17 cellular contexts compared by ENCODE assay signal in the genomic region with DNA sequence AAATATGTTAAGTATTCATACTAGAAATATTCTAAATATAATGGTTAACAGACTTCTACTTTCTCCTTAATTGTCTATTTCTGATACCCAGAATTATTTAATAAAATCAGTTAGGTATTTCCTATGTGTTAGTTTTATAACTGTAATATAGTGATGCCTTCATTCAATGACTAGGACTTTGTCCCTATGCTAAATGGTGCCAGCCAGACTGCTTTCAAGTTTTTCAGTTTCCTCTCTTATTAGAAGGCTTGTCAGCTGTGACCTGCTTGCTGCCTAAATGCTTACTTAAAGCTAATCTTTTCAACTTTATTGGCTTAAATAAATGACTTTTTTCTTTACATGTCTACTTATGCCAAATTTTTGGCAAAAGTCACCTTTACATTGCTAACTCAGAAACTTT. TPM values are rescaled to one million over a fixed set of nuclear protein-coding genes. Genes with fewer than 3 reads are reported as not detected.
DNase-seq lines count a peak whose midpoint lies in the region; ATAC-seq, FAIRE-seq and TF ChIP-seq lines count a peak whose summit lies in the region.
"Had no signal": no experiment of that assay in that cellular context is flagged by ENCODE, and none has a peak within 500 bp of the region (broad histone marks: within the 10 kb centered on the region; RNA-seq: fewer than 3 reads in every experiment).

No MANE protein-coding gene starts in this region.

- no peak for TF ChIP-seq CTCF in A673 (conservative IDR thresholded peaks at IDR 0.05; ENCODE audit: low read depth, low read length)
- no peak for TF ChIP-seq CTCF in Panc1 (IDR thresholded peaks at IDR 0.05)
- no peak for TF ChIP-seq CTCF in neural progenitor cell (IDR thresholded peaks at IDR 0.05)
- no peak for TF ChIP-seq CTCF in ascending aorta (IDR thresholded peaks at IDR 0.05)

- ATAC-seq in Panc1, result no peak
- ATAC-seq in HG02642 (IDR thresholded peaks at IDR 0.05; ENCODE audit: poor library complexity, unreplicated experiment), result no peak

- peak; percentile 21 for FAIRE-seq in frontal cortex (lab: Jason Lieb, UNC)
- FAIRE-seq: GM12891, H1 had no signal

- H3K36me3 Mint-ChIP-seq in neural progenitor cell, result peaks cover 20% of the 10 kb centered on the region
- H3K36me3 Mint-ChIP-seq: CD4-positive, CD25-positive, alpha-beta regulatory T cell had no signal

- no peak overlapping the region for H3K9ac ChIP-seq in neural progenitor cell
- H3K9ac ChIP-seq: BLaER1 treated with 17β-estradiol and CSF1 and Interleukin-3, amounts not matched to agents 10 nM and 100 nM had no signal

- H3K27me3 ChIP-seq in A673 (replicated peaks; ENCODE audit: insufficient read depth, low read depth, low read length, poor library complexity), result no peaks in the 10 kb centered on the region
- H3K27me3 ChIP-seq in Panc1 (ENCODE audit: control insufficient read depth, insufficient read depth, low read length), result no peaks in the 10 kb centered on the region
- H3K27me3 ChIP-seq in neural progenitor cell, result no peaks in the 10 kb centered on the region
- no peaks in the 10 kb centered on the region for H3K27me3 ChIP-seq in ascending aorta
- H3K27me3 ChIP-seq: BLaER1 treated with 17β-estradiol and CSF1 and Interleukin-3, amounts not matched to agents 10 nM and 100 nM had no signal

- no peak overlapping the region for H3K4me2 ChIP-seq in neural progenitor cell
- H3K4me2 ChIP-seq: BLaER1 treated with 17β-estradiol and CSF1 and Interleukin-3, amounts not matched to agents 10 nM and 100 nM had no signal

- H3K27ac ChIP-seq in A673 (ENCODE audit: low read depth, low read length, poor library complexity, severe bottlenecking) (no peak overlapping the region), Panc1 (ENCODE audit: low read length) (no peak overlapping the region), neural progenitor cell (peak overlapping the region; percentile 27), ascending aorta (no peak overlapping the region)
- H3K27ac ChIP-seq: BLaER1 treated with 17β-estradiol and CSF1 and Interleukin-3, amounts not matched to agents 10 nM and 100 nM; HL-60 had no signal

- no peaks in the 10 kb centered on the region for H4K20me1 ChIP-seq in neural progenitor cell (ENCODE audit: low read depth)

- DNase-seq in A673 (ENCODE audit: low spot score), result peak; percentile 43
- DNase-seq in Panc1 (ENCODE audit: low read depth, low spot score), result no peak
- no peak for DNase-seq in frontal cortex (ENCODE audit: low spot score in 2 of 2)
- no peak for DNase-seq in neural progenitor cell (ENCODE audit: low spot score)
- no peak for DNase-seq in GDM1 (lab: John Stamatoyannopoulos, UW)
- no peak for DNase-seq in ascending aorta (ENCODE audit: low spot score in 2 of 2)
- no peak for DNase-seq in cerebellar cortex (ENCODE audit: low spot score)
- DNase-seq: 8988T; ACHN; CD4-positive, CD25-positive, alpha-beta regulatory T cell; DMS 273 treated with DMSO at 0.1 percent for 48 hours had no signal

- H3K9me3 ChIP-seq in A673 (ENCODE audit: low read depth, low read length, poor library complexity, severe bottlenecking), result no peaks in the 10 kb centered on the region
- no peaks in the 10 kb centered on the region for H3K9me3 ChIP-seq in Panc1 (ENCODE audit: control insufficient read depth, insufficient read depth, low read depth, low read length)
- no peaks in the 10 kb centered on the region for H3K9me3 ChIP-seq in neural progenitor cell (ENCODE audit: low read depth)
- H3K9me3 ChIP-seq in ascending aorta, result peaks cover 0 to 4% of the 10 kb centered on the region in 2 donors
- H3K9me3 ChIP-seq: HAP-1 had no signal

- no peaks in the 10 kb centered on the region for H3F3A ChIP-seq in neural progenitor cell (ENCODE audit: low read depth)

- no peaks in the 10 kb centered on the region for H3K4me1 Mint-ChIP-seq in neural progenitor cell
- H3K4me1 Mint-ChIP-seq: CD4-positive, CD25-positive, alpha-beta regulatory T cell had no signal

- CTCF ChIA-PET in A673 (lab: Charles Lee), result no interaction called here
- CTCF ChIA-PET in Panc1 (lab: Charles Lee), result no interaction called here

- peaks cover 95% of the 10 kb centered on the region for H3K79me2 ChIP-seq in neural progenitor cell (ENCODE audit: low read depth)

- in situ Hi-C loops in Panc1 (cut with HindIII; ENCODE audit: low pct_unique_long_range_greater_than_20kb, low sequenced_read_pairs), result no loop called here

- H3K4me1 ChIP-seq in A673 (ENCODE audit: insufficient read depth, low read length, poor library complexity, severe bottlenecking) (peaks cover 22% of the 10 kb centered on the region), Panc1 (ENCODE audit: control insufficient read depth, insufficient read depth, low read length) (no peaks in the 10 kb centered on the region), neural progenitor cell (peaks cover 4% of the 10 kb centered on the region), ascending aorta (no peaks in the 10 kb centered on the region)
- H3K4me1 ChIP-seq: HAP-1 had no signal

- no peaks in the 10 kb centered on the region for H3K27me3 Mint-ChIP-seq in neural progenitor cell (ENCODE audit: insufficient read depth, low read depth)
- H3K27me3 Mint-ChIP-seq: CD4-positive, CD25-positive, alpha-beta regulatory T cell had no signal

- intact Hi-C loops in A673 (cut with micrococcal nuclease; ENCODE audit: unreplicated experiment) (no loop called here), Panc1 (cut with micrococcal nuclease; ENCODE audit: unreplicated experiment) (no loop called here), ascending aorta (cut with DNase I) (no loop called here)

- no peak overlapping the region for H2AFZ ChIP-seq in neural progenitor cell (replicated peaks)

- H3K4me3 Mint-ChIP-seq in neural progenitor cell, result no peak overlapping the region
- H3K4me3 Mint-ChIP-seq: CD4-positive, CD25-positive, alpha-beta regulatory T cell had no signal

- H3K27ac Mint-ChIP-seq in neural progenitor cell, result no peak overlapping the region
- H3K27ac Mint-ChIP-seq: CD4-positive, CD25-positive, alpha-beta regulatory T cell had no signal

- H3K4me3 ChIP-seq in A673 (ENCODE audit: low read depth, low read length, poor library complexity, severe bottlenecking) (no peak overlapping the region), Panc1 (ENCODE audit: low read depth in 2 of 2, low read length in 2 of 2) (no peak overlapping the region), neural progenitor cell (no peak overlapping the region), ascending aorta (no peak overlapping the region)
- H3K4me3 ChIP-seq: BLaER1 treated with 17β-estradiol and CSF1 and Interleukin-3, amounts not matched to agents 10 nM and 100 nM; HAP-1 had no signal

- BruUV-seq in A673 (replicated peaks; lab: Mats Ljungman, UMichigan) (no TSS peak), Panc1 (replicated peaks; lab: Mats Ljungman, UMichigan) (TSS peak; percentile 6)

- peaks cover 8% of the 10 kb centered on the region for H3K9me3 Mint-ChIP-seq in neural progenitor cell

- H3K36me3 ChIP-seq in A673 (ENCODE audit: insufficient read depth, low read length, poor library complexity, severe bottlenecking) (no peaks in the 10 kb centered on the region), Panc1 (ENCODE audit: control insufficient read depth, insufficient read depth, low read length) (no peaks in the 10 kb centered on the region), neural progenitor cell (no peaks in the 10 kb centered on the region), ascending aorta (peaks cover 0 to 5% of the 10 kb centered on the region in 2 donors)
- H3K36me3 ChIP-seq: HAP-1 had no signal

- POLR2A ChIA-PET in A673 (lab: Charles Lee; ENCODE audit: low non-redundant PET) (no interaction called here), Panc1 (lab: Charles Lee) (no interaction called here)

RNA-seq across cellular contexts. Expression of a gene that starts 30.7 kb away (rescaled TPM):
- total RNA-seq in A673 (2021), result 47.6 and 52.4 TPM in 2 replicates
- total RNA-seq in Panc1 (2021; ENCODE audit: unreplicated experiment), result 38.6 TPM
- polyA plus RNA-seq in Panc1 (2012; ENCODE audit: insufficient read length), result 15.3 TPM
- total RNA-seq in frontal cortex, result 192 TPM
- 57.3 and 101 TPM in 2 replicates for total RNA-seq in neural progenitor cell (ENCODE audit: low replicate concordance)
- 30.8 TPM for total RNA-seq in ascending aorta
